ENCODE assay signal across 13 cellular contexts in the genomic region with DNA sequence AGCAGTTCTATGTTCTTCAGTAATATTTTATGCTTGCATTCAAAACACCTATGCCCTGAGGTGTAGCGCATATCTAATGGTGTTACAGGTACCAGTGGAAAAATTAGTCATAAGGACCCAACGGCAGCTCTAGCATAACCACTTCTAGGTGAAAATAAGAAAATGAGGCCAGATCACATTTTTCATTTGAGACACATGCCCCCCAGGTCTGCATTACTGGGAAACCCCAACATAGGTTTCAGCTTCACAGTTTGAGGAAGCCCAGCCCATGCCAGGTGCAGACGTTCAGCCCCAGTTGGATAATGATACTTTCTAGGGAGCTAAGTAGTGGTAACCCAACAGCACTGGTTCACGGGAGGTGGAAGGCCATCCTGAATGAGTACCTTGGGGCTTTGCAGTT.
DNase-seq lines count a peak whose midpoint lies in the region; ATAC-seq and TF ChIP-seq lines count a peak whose summit lies in the region.
"Had no signal": no experiment of that assay in that cellular context is flagged by ENCODE, and none has a peak within 500 bp of the region (broad histone marks: within the 10 kb centered on the region; RNA-seq: fewer than 3 reads in every experiment).

No MANE protein-coding gene starts in this region.

- TF ChIP-seq POLR2A in spleen (IDR thresholded peaks at IDR 0.05) (no peak), thyroid gland (IDR thresholded peaks at IDR 0.05) (no peak)

- no peak overlapping the region for H3K27ac ChIP-seq in spleen
- H3K27ac ChIP-seq in thyroid gland = no peak overlapping the region

- H3K4me1 ChIP-seq in spleen (no peaks in the 10 kb centered on the region), thyroid gland (no peaks in the 10 kb centered on the region)

- no peak overlapping the region for H3K4me3 ChIP-seq in spleen
- no peak overlapping the region for H3K4me3 ChIP-seq in thyroid gland (replicated peaks in 1 of 3)

- peaks cover 4% of the 10 kb centered on the region for H3K27me3 Mint-ChIP-seq in activated naive CD8-positive, alpha-beta T cell treated with anti-CD3 and anti-CD28 coated beads, Interleukin-2, amount 50 U/mL, for 24 hours

- H3K27me3 ChIP-seq in spleen (replicated peaks in 1 of 7) (no peaks in the 10 kb centered on the region), thyroid gland (no peaks in the 10 kb centered on the region)

- H3K9me3 Mint-ChIP-seq in activated naive CD8-positive, alpha-beta T cell treated with anti-CD3 and anti-CD28 coated beads, Interleukin-2, amount 50 U/mL, for 24 hours = peaks cover 3% of the 10 kb centered on the region

- no peak overlapping the region for H3K4me3 Mint-ChIP-seq in activated naive CD8-positive, alpha-beta T cell treated with anti-CD3 and anti-CD28 coated beads, Interleukin-2, amount 50 U/mL, for 24 hours

- 64 to 76% (median 72%) methylated on average over 4 of the region's 4 CpGs for whole genome bisulfite sequencing in spleen, 5 donors
- 83 to 88% methylated on average over 4 of the region's 4 CpGs for WGBS in thyroid gland, 2 donors

- H3K9me3 ChIP-seq in spleen (no peaks in the 10 kb centered on the region), thyroid gland (no peaks in the 10 kb centered on the region)

- no peak for TF ChIP-seq CTCF in spleen (IDR thresholded peaks at IDR 0.05 in 8 of 11, conservative IDR thresholded peaks at IDR 0.05 in 3 of 11)
- TF ChIP-seq CTCF in thyroid gland (IDR thresholded peaks at IDR 0.05) = no peak

- intact Hi-C loops in spleen (cut with DNase I; ENCODE audit: low total_unique reads) = no loop called here
- intact Hi-C loops in thyroid gland (cut with DNase I) = no loop called here

- H3K36me3 Mint-ChIP-seq in activated naive CD8-positive, alpha-beta T cell treated with anti-CD3 and anti-CD28 coated beads, Interleukin-2, amount 50 U/mL, for 24 hours (ENCODE audit: low read depth) = no peaks in the 10 kb centered on the region

- peaks cover 26% of the 10 kb centered on the region for H3K4me1 Mint-ChIP-seq in activated naive CD8-positive, alpha-beta T cell treated with anti-CD3 and anti-CD28 coated beads, Interleukin-2, amount 50 U/mL, for 24 hours

- no peak overlapping the region for H3K27ac Mint-ChIP-seq in activated naive CD8-positive, alpha-beta T cell treated with anti-CD3 and anti-CD28 coated beads, Interleukin-2, amount 50 U/mL, for 24 hours

- no peak for DNase-seq in activated naive CD8-positive, alpha-beta T cell treated with anti-CD3 and anti-CD28 coated beads, Interleukin-2, amount 50 U/mL, for 24 hours
- no peak for DNase-seq in spleen
- DNase-seq in thyroid gland = no peak
- no peak for DNase-seq in activated gamma-delta T cell treated with Interleukin-2 at 50 U/mL for 16 hours
- no peak for DNase-seq in activated CD4-positive, alpha-beta T cell treated with anti-CD3 and anti-CD28 coated beads, Interleukin-2, amount 50 U/mL, for 48 hours
- DNase-seq: aorta; C1 segment of cervical spinal cord; MV-4-11; stimulated activated CD4-positive, alpha-beta T cell treated with anti-CD3 and anti-CD28 coated beads, Interleukin-4, amount 100 ng/mL, for 24 hours; T-helper 2 cell had no signal

- peak; percentile 40 for ATAC-seq in GM18861 (IDR thresholded peaks at IDR 0.05; ENCODE audit: unreplicated experiment)
- ATAC-seq in GM21423 (IDR thresholded peaks at IDR 0.05; ENCODE audit: unreplicated experiment) = peak; percentile 46
- peak; percentile 62 for ATAC-seq in HG03039 (IDR thresholded peaks at IDR 0.05; ENCODE audit: unreplicated experiment)
- peak; percentile 41 for ATAC-seq in activated naive CD8-positive, alpha-beta T cell treated with anti-CD3 and anti-CD28 coated beads, Interleukin-2, amount 50 U/mL, for 24 hours

- H3K36me3 ChIP-seq in spleen (no peaks in the 10 kb centered on the region), thyroid gland (no peaks in the 10 kb centered on the region)
